In genomic region chr19:14135985-14136508, GRCh38 we compare ENCODE assay signal across 9 cellular contexts. TPM values are rescaled to one million over a fixed set of nuclear protein-coding genes. Genes with fewer than 3 reads are reported as not detected.
DNase-seq lines count a peak whose midpoint lies in the region; ATAC-seq and TF ChIP-seq lines count a peak whose summit lies in the region.
"Had no signal": no experiment of that assay in that cellular context is flagged by ENCODE, and none has a peak within 500 bp of the region (broad histone marks: within the 10 kb centered on the region; RNA-seq: fewer than 3 reads in every experiment).

No MANE protein-coding gene starts in this region.

- no peaks in the 10 kb centered on the region for H3K9me3 ChIP-seq in skeletal muscle satellite cell (replicated peaks; ENCODE audit: low read length)

- H3K36me3 ChIP-seq in skeletal muscle satellite cell (ENCODE audit: insufficient read depth, low read length) = no peaks in the 10 kb centered on the region

- POLR2A ChIA-PET in RWPE1 (lab: Yijun Ruan, JAX; ENCODE audit: low non-redundant PET) = interaction anchor here (0.6 kb wide), 1 partner anchor 204 kb away, joined by 6 read pairs; no protein-coding TSS in a partner anchor

- H3K9ac ChIP-seq in skeletal muscle satellite cell (ENCODE audit: low read depth, low read length) = peak overlapping the region; percentile 72

- peak overlapping the region; percentile 87 for H3K4me2 ChIP-seq in skeletal muscle satellite cell (ENCODE audit: low read length)

- no peaks in the 10 kb centered on the region for H3K27me3 ChIP-seq in skeletal muscle satellite cell (ENCODE audit: control insufficient read depth, insufficient read depth, low read length)

- CTCF ChIA-PET in RWPE1 (lab: Yijun Ruan, JAX) = interaction anchor here (0.6 to 1.8 kb wide), 7 partner anchors 44 to 829 kb away, joined by 3 to 10 read pairs (median 5); partner anchors contain the start of genes ADGRE5 and MISP3

- peaks cover 21% of the 10 kb centered on the region for H3K4me1 ChIP-seq in skeletal muscle satellite cell (ENCODE audit: control insufficient read depth, insufficient read depth, low read length)

- no peak for TF ChIP-seq CTCF in RWPE1 (conservative IDR thresholded peaks at IDR 0.05; ENCODE audit: low read depth)
- no peak for TF ChIP-seq CTCF in foreskin fibroblast (IDR thresholded peaks at IDR 0.05; ENCODE audit: low read depth, low read length)

- H3K27ac ChIP-seq in RWPE1 = peak overlapping the region; percentile 96

- ATAC-seq in GM21381 (IDR thresholded peaks at IDR 0.05; ENCODE audit: unreplicated experiment) (peak; percentile 0), HG02981 (IDR thresholded peaks at IDR 0.05; ENCODE audit: unreplicated experiment) (no peak), esophagus mucosa (no peak)

- DNase-seq in RWPE1 (ENCODE audit: low spot score) = no peak
- no peak for DNase-seq in foreskin fibroblast
- no peak for DNase-seq in LoVo (ENCODE audit: low spot score)
- DNase-seq in dedifferentiated amniotic fluid mesenchymal stem cell (ENCODE audit: extremely low spot score) = no peak

- H3K4me3 ChIP-seq in foreskin fibroblast (ENCODE audit: low read depth in 1 of 2, low read length in 2 of 2) (peak overlapping the region; percentile 73 to 86), skeletal muscle satellite cell (ENCODE audit: low read length) (peak overlapping the region; percentile 88)

RNA-seq across cellular contexts. Expression of gene ASF1B, which starts 0.3 kb away (rescaled TPM):
- 9.1 and 17.3 TPM in 2 replicates for total RNA-seq in skeletal muscle satellite cell (2012; rRNA removed)
- total RNA-seq in esophagus mucosa = 13.9 TPM

RNA-seq across cellular contexts. Expression of gene PRKACA, which starts 18.5 kb away (rescaled TPM):
- total RNA-seq in skeletal muscle satellite cell (2012; rRNA removed) = 48.4 and 75.8 TPM in 2 replicates
- total RNA-seq in esophagus mucosa = 45.2 TPM

RNA-seq across cellular contexts. Expression of gene SAMD1, which starts 45.5 kb away (rescaled TPM):
- total RNA-seq in skeletal muscle satellite cell (2012; rRNA removed) = 33.9 and 34.2 TPM in 2 replicates
- total RNA-seq in esophagus mucosa = 24.8 TPM

RNA-seq across cellular contexts. Expression of gene C19orf67, which starts 50.5 kb away (rescaled TPM):
- 0.51 TPM in 1 of 2 replicates, not detected in the other for total RNA-seq in skeletal muscle satellite cell (2012; rRNA removed)
- total RNA-seq in esophagus mucosa = 0.12 TPM
- total RNA-seq: RPMI7951 had no signal
